In genomic region chr1:4615138-4615470, GRCh38 we compare ENCODE assay signal across 8 cellular contexts. TPM values are rescaled to one million over a fixed set of nuclear protein-coding genes. Genes with fewer than 3 reads are reported as not detected.
"Had no signal": no experiment of that assay in that cellular context is flagged by ENCODE, and none has a peak within 500 bp of the region (broad histone marks: within the 10 kb centered on the region; RNA-seq: fewer than 3 reads in every experiment).

No MANE protein-coding gene starts in this region.

- H3K4me1 ChIP-seq: HAP-1 had no signal

- H3K4me3 ChIP-seq: HAP-1 had no signal

- DNase-seq: GOT3, H7, HFFc6 had no signal

- H3K9me3 ChIP-seq: HAP-1 had no signal

- ATAC-seq: HCT116, HepG2 had no signal

- H3K27ac ChIP-seq: HL-60 had no signal

- H3K36me3 ChIP-seq: HAP-1 had no signal

RNA-seq across cellular contexts. Expression of gene AJAP1, which starts 39.3 kb away (rescaled TPM):
- total RNA-seq: HepG2, HFFc6 had no signal
- polyA plus RNA-seq: HepG2, IgD-negative memory B cell had no signal
